Comparison of ENCODE assay signal across 8 cellular contexts in genomic region chr5:180810210-180811011, GRCh38. TPM values are rescaled to one million over a fixed set of nuclear protein-coding genes. Genes with fewer than 3 reads are reported as not detected.
DNase-seq lines count a peak whose midpoint lies in the region; ATAC-seq and TF ChIP-seq lines count a peak whose summit lies in the region.

No MANE protein-coding gene starts in this region.

- ATAC-seq in GM19324 (IDR thresholded peaks at IDR 0.05; ENCODE audit: low FRiP score, unreplicated experiment) (peak; percentile 80), HG03457 (IDR thresholded peaks at IDR 0.05; ENCODE audit: unreplicated experiment) (peak; percentile 50), left lung (peak; percentile 92)

- H3K9ac ChIP-seq in BLaER1 treated with 17β-estradiol and CSF1 and Interleukin-3, amounts not matched to agents 10 nM and 100 nM = peak overlapping the region; percentile 89 to 100 (median 98)

- H3K36me3 ChIP-seq in BLaER1 treated with 17β-estradiol and CSF1 and Interleukin-3, amounts not matched to agents 10 nM and 100 nM = peaks cover 0 to 61% (median 0%) of the 10 kb centered on the region in 11 experiments; a peak in 4 of 22 replicates
- H3K36me3 ChIP-seq in left lung = peaks cover 0 to 22% of the 10 kb centered on the region in 2 donors

- H3K4me1 ChIP-seq in BLaER1 treated with 17β-estradiol and CSF1 and Interleukin-3, amounts not matched to agents 10 nM and 100 nM = peaks cover 50 to 84% (median 62%) of the 10 kb centered on the region in 10 experiments
- peaks cover 40 to 64% of the 10 kb centered on the region in 2 donors for H3K4me1 ChIP-seq in left lung

- no peak for TF ChIP-seq CTCF in coronary artery (IDR thresholded peaks at IDR 0.05)
- no peak for TF ChIP-seq CTCF in left lung (IDR thresholded peaks at IDR 0.05)

- intact Hi-C loops in left lung (cut with DNase I) = no loop called here

- peak overlapping the region; percentile 79 to 99 (median 94) for H3K4me2 ChIP-seq in BLaER1 treated with 17β-estradiol and CSF1 and Interleukin-3, amounts not matched to agents 10 nM and 100 nM

- no peaks in the 10 kb centered on the region for H3K9me3 ChIP-seq in BLaER1 treated with 17β-estradiol and CSF1 and Interleukin-3, amounts not matched to agents 10 nM and 100 nM (replicated peaks in 1 of 11)
- H3K9me3 ChIP-seq in left lung = no peaks in the 10 kb centered on the region

- peak overlapping the region; percentile 64 to 96 (median 94) for H3K4me3 ChIP-seq in BLaER1 treated with 17β-estradiol and CSF1 and Interleukin-3, amounts not matched to agents 10 nM and 100 nM
- peak overlapping the region; percentile 91 for H3K4me3 ChIP-seq in coronary artery
- peak overlapping the region; percentile 65 to 99 for H3K4me3 ChIP-seq in left lung

- DNase-seq in NCI-H524 treated with DMSO at 0.1 percent for 48 hours (lab: John Stamatoyannopoulos, UW) (peak; percentile 45), coronary artery (ENCODE audit: low spot score) (peak; percentile 97), left lung (peak; percentile 98 to 99)
- peak; percentile 97 for DNase-seq in activated CD4-positive, alpha-beta T cell treated with anti-CD3 and anti-CD28 coated beads for 48 hours
- DNase-seq in stimulated activated CD4-positive, alpha-beta T cell treated with anti-CD3 and anti-CD28 coated beads, Interleukin-2, amount 100 ng/mL, for 4 hours (ENCODE audit: low read depth) = peak; percentile 91

- no peaks in the 10 kb centered on the region for H3K27me3 ChIP-seq in BLaER1 treated with 17β-estradiol and CSF1 and Interleukin-3, amounts not matched to agents 10 nM and 100 nM
- H3K27me3 ChIP-seq in left lung = no peaks in the 10 kb centered on the region

- H4K20me1 ChIP-seq in BLaER1 treated with 17β-estradiol and CSF1 and Interleukin-3, amounts not matched to agents 10 nM and 100 nM = peaks cover 0 to 37% (median 0%) of the 10 kb centered on the region in 11 experiments; a peak in 5 of 22 replicates

- peak overlapping the region; percentile 70 to 100 (median 99) for H3K27ac ChIP-seq in BLaER1 treated with 17β-estradiol and CSF1 and Interleukin-3, amounts not matched to agents 10 nM and 100 nM
- H3K27ac ChIP-seq in coronary artery (peak overlapping the region; percentile 97 to 100), left lung (peak overlapping the region; percentile 98 to 100)

RNA-seq across cellular contexts. Expression of gene MGAT1, which starts 7.8 kb away (rescaled TPM):
- total RNA-seq in left lung = 100 to 1,000 TPM; 160 to 263 TPM

RNA-seq across cellular contexts. Expression of gene ZFP62, which starts 50.7 kb away (rescaled TPM):
- total RNA-seq in left lung = 10 to 100 TPM; 21.4 to 22.1 TPM

Comparison
In these comparisons a context has a peak if more than half of its experiments do, and no peak if none do; other contexts are left out.
1. Peak in every context shown above with its lines: DNase-seq, ATAC-seq, H3K4me3 ChIP-seq and H3K27ac ChIP-seq.
2. DNase-seq: peak in every context shown above with its lines; median percentile 98 in left lung; 97 in activated CD4-positive, alpha-beta T cell treated with anti-CD3 and anti-CD28 coated beads for 48 hours; 97 in coronary artery; 91 in stimulated activated CD4-positive, alpha-beta T cell treated with anti-CD3 and anti-CD28 coated beads, Interleukin-2, amount 100 ng/mL, for 4 hours; 45 in NCI-H524 treated with DMSO at 0.1 percent for 48 hours.